In genomic region chr17:82231562-82232321, GRCh38 we compare ENCODE assay signal across 8 cellular contexts. TPM values are rescaled to one million over a fixed set of nuclear protein-coding genes. Genes with fewer than 3 reads are reported as not detected.
DNase-seq lines count a peak whose midpoint lies in the region; ATAC-seq and TF ChIP-seq lines count a peak whose summit lies in the region.

No MANE protein-coding gene starts in this region.

- H4K20me1 ChIP-seq in DOHH2 (ENCODE audit: control insufficient read depth, insufficient read depth, low read depth, low read length): peaks cover 14% of the 10 kb centered on the region

- DNase-seq in HuH-7.5 (ENCODE audit: low spot score): peak; percentile 87
- peak; percentile 53 for DNase-seq in astrocyte of the hippocampus (ENCODE audit: low read depth, low spot score)
- DNase-seq in GM20000 (ENCODE audit: low spot score): no peak
- no peak for DNase-seq in NCI-H2171 treated with DMSO at 0.1 percent for 48 hours (lab: John Stamatoyannopoulos, UW)

- no peak overlapping the region for H3K27ac ChIP-seq in DOHH2 (ENCODE audit: low read depth, low read length)
- H3K27ac ChIP-seq in iPS-20b (ENCODE audit: low read length): no peak overlapping the region
- H3K27ac ChIP-seq in skeletal muscle tissue (ENCODE audit: low read depth, low read length): peak overlapping the region; percentile 80

- H3F3A ChIP-seq in DOHH2 (ENCODE audit: control insufficient read depth, insufficient read depth): peaks cover 6% of the 10 kb centered on the region

- H3K9me3 ChIP-seq in DOHH2 (ENCODE audit: control insufficient read depth, insufficient read depth, low read length) (no peaks in the 10 kb centered on the region), iPS-20b (ENCODE audit: insufficient read depth, low read depth, low read length) (no peaks in the 10 kb centered on the region), skeletal muscle tissue (ENCODE audit: control insufficient read depth in 3 of 3, low read length in 3 of 3) (no peaks in the 10 kb centered on the region)

- peaks cover 69% of the 10 kb centered on the region for H3K4me1 ChIP-seq in DOHH2 (ENCODE audit: control insufficient read depth, low read length)
- H3K4me1 ChIP-seq in iPS-20b (ENCODE audit: insufficient read depth, low read length): 0 out of 2 replicates have a peak, but pooled peaks cover 3% of the 10 kb centered on the region
- H3K4me1 ChIP-seq in skeletal muscle tissue (ENCODE audit: control insufficient read depth in 3 of 3, insufficient read depth in 3 of 3, low read length in 3 of 3): peaks cover 55 to 70% (median 62%) of the 10 kb centered on the region in 3 donors

- TF ChIP-seq CTCF in DOHH2 (IDR thresholded peaks at IDR 0.05; ENCODE audit: low read depth, low read length, poor library complexity, severe bottlenecking): no peak
- TF ChIP-seq CTCF in GM20000 (IDR thresholded peaks at IDR 0.05; ENCODE audit: extremely low read depth, missing control alignments): no peak

- no peaks in the 10 kb centered on the region for H3K9me2 ChIP-seq in DOHH2 (replicated peaks; ENCODE audit: control insufficient read depth, low read length)

- H3K36me3 ChIP-seq in DOHH2 (ENCODE audit: control insufficient read depth, low read length) (peaks cover 4% of the 10 kb centered on the region), iPS-20b (ENCODE audit: insufficient read depth, low read depth, low read length) (no peaks in the 10 kb centered on the region), skeletal muscle tissue (ENCODE audit: control insufficient read depth in 3 of 3, insufficient read depth in 3 of 3, low read length in 3 of 3) (peaks cover 0 to 1% (median 0%) of the 10 kb centered on the region in 3 donors)

- ATAC-seq in GM21737 (IDR thresholded peaks at IDR 0.05; ENCODE audit: unreplicated experiment): no peak

- peaks cover 4% of the 10 kb centered on the region; the same call in 1 of the 2 replicates for H3K79me2 ChIP-seq in DOHH2 (ENCODE audit: control insufficient read depth, low read length)

- H3K9ac ChIP-seq in iPS-20b (ENCODE audit: low read depth, low read length) (no peak overlapping the region), skeletal muscle tissue (ENCODE audit: low read depth in 1 of 3, low read length in 3 of 3) (peak overlapping the region; percentile 64 to 93 (median 77))

- H3K27me3 ChIP-seq in DOHH2 (ENCODE audit: control insufficient read depth, low read length) (peaks cover 65% of the 10 kb centered on the region), iPS-20b (ENCODE audit: insufficient read depth, low read length) (peaks cover 57% of the 10 kb centered on the region), skeletal muscle tissue (ENCODE audit: control insufficient read depth in 3 of 3, insufficient read depth in 3 of 3, low read length in 3 of 3) (no peaks in the 10 kb centered on the region)

- peak overlapping the region; percentile 57 for H3K4me2 ChIP-seq in DOHH2 (ENCODE audit: low read length)

- H3K4me3 ChIP-seq in DOHH2 (ENCODE audit: low read length): peak overlapping the region; percentile 74
- peak overlapping the region; percentile 59 for H3K4me3 ChIP-seq in iPS-20b (ENCODE audit: low read length)
- H3K4me3 ChIP-seq in skeletal muscle tissue (ENCODE audit: low read length in 3 of 3): peak overlapping the region; percentile 51 to 67 (median 51)

RNA-seq across cellular contexts. Expression of gene SLC16A3, which starts 2.9 kb away (rescaled TPM):
- total RNA-seq in skeletal muscle tissue: 13.0 TPM

RNA-seq across cellular contexts. Expression of gene CCDC57, which starts 19.1 kb away (rescaled TPM):
- 11.5 TPM for total RNA-seq in skeletal muscle tissue

RNA-seq across cellular contexts. Expression of gene CSNK1D, which starts 41.8 kb away (rescaled TPM):
- total RNA-seq in skeletal muscle tissue: 21.4 TPM

Comparison
In these comparisons a context has a peak if more than half of its experiments do, and no peak if none do; other contexts are left out.
1. DNase-seq: peak in HuH-7.5 (single experiment) and astrocyte of the hippocampus (single experiment); none in GM20000 (single experiment) and NCI-H2171 treated with DMSO at 0.1 percent for 48 hours (single experiment).
2. Peak in every context shown above with its lines, with median percentiles within 50 percentile points of each other: H3K4me3 ChIP-seq.